ENCODE assay signal across 9 cellular contexts in genomic region chr13:94656766-94657165, GRCh38. TPM values are rescaled to one million over a fixed set of nuclear protein-coding genes. Genes with fewer than 3 reads are reported as not detected.
DNase-seq lines count a peak whose midpoint lies in the region; ATAC-seq and TF ChIP-seq lines count a peak whose summit lies in the region.
"Had no signal": no experiment of that assay in that cellular context is flagged by ENCODE, and none has a peak within 500 bp of the region (broad histone marks: within the 10 kb centered on the region; RNA-seq: fewer than 3 reads in every experiment).

No MANE protein-coding gene starts in this region.

- no peak overlapping the region for H3K4me3 Mint-ChIP-seq in nephron progenitor cell
- H3K4me3 Mint-ChIP-seq: naive B cell had no signal

- no peaks in the 10 kb centered on the region for H3K9me3 ChIP-seq in SK-N-SH

- no peaks in the 10 kb centered on the region for H3K36me3 ChIP-seq in SK-N-SH (replicated peaks in 1 of 2; ENCODE audit: control insufficient read depth in 1 of 2, insufficient read depth in 2 of 2, low read length in 1 of 2)

- H3K4me1 ChIP-seq in SK-N-SH (ENCODE audit: control insufficient read depth in 1 of 2, insufficient read depth in 2 of 2, low read depth in 1 of 2, low read length in 1 of 2), result no peaks in the 10 kb centered on the region; a peak in 1 of 4 replicates

- H3K36me3 Mint-ChIP-seq in nephron progenitor cell (ENCODE audit: low read depth), result no peaks in the 10 kb centered on the region
- H3K36me3 Mint-ChIP-seq: naive B cell had no signal

- no peaks in the 10 kb centered on the region for H4K20me1 ChIP-seq in SK-N-SH (ENCODE audit: insufficient read depth)

- no peaks in the 10 kb centered on the region for H3F3A ChIP-seq in SK-N-SH (replicated peaks; ENCODE audit: insufficient read depth)

- CTCF ChIA-PET in SK-N-SH (lab: Yijun Ruan, JAX), result interaction anchor here (0.7 to 1.4 kb wide), 3 partner anchors 9 to 221 kb away, joined by 3 to 4 read pairs (median 3); no protein-coding TSS in a partner anchor

- H3K4me2 ChIP-seq in SK-N-SH, result no peak overlapping the region

- no peak overlapping the region for H3K9ac ChIP-seq in SK-N-SH

- ATAC-seq in GM18873 (IDR thresholded peaks at IDR 0.05; ENCODE audit: low FRiP score, unreplicated experiment) (peak; percentile 96), HG02623 (IDR thresholded peaks at IDR 0.05; ENCODE audit: unreplicated experiment) (peak; percentile 68)

- TF ChIP-seq CTCF in SK-N-SH (IDR thresholded peaks at IDR 0.05), result no peak
- TF ChIP-seq CTCF in nephron progenitor cell (IDR thresholded peaks at IDR 0.05), result no peak

- H3K27me3 ChIP-seq in SK-N-SH (ENCODE audit: insufficient read depth), result no peaks in the 10 kb centered on the region

- POLR2A ChIA-PET in SK-N-SH (lab: Yijun Ruan, JAX), result no interaction called here

- peaks cover 8% of the 10 kb centered on the region for H3K9me3 Mint-ChIP-seq in nephron progenitor cell

- no peak overlapping the region for H3K4me3 ChIP-seq in SK-N-SH (ENCODE audit: low read depth in 2 of 2, low read length in 1 of 2)

- TF ChIP-seq EP300 in SK-N-SH (IDR thresholded peaks at IDR 0.05; ENCODE audit: borderline replicate concordance in 1 of 2, low read depth in 1 of 2, low read length in 1 of 2), result no peak

- WGBS in SK-N-SH (ENCODE audit: low lambda C conversion rate), result 58% methylated on average over 1 of the region's 1 CpG

- no peak overlapping the region for H2AFZ ChIP-seq in SK-N-SH (ENCODE audit: low read depth)

- no peak for TF ChIP-seq RAD21 in SK-N-SH (IDR thresholded peaks at IDR 0.05; ENCODE audit: low read length)

- no peak overlapping the region for H3K27ac Mint-ChIP-seq in nephron progenitor cell
- H3K27ac Mint-ChIP-seq: naive B cell had no signal

- H3K27ac ChIP-seq in SK-N-SH (ENCODE audit: low read depth in 2 of 2, low read length in 1 of 2) (no peak overlapping the region), substantia nigra (ENCODE audit: low read depth, low read length, poor library complexity, severe bottlenecking) (no peak overlapping the region)

- no peaks in the 10 kb centered on the region for H3K79me2 ChIP-seq in SK-N-SH (ENCODE audit: insufficient read depth)

- peaks cover 13% of the 10 kb centered on the region for H3K4me1 Mint-ChIP-seq in nephron progenitor cell
- H3K4me1 Mint-ChIP-seq: naive B cell had no signal

- DNase-seq in SK-N-SH, result no peak
- DNase-seq in non-pigmented ciliary epithelial cell (ENCODE audit: low read depth), result peak; percentile 91
- no peak for DNase-seq in iPS-NIHi11 (ENCODE audit: low spot score)
- no peak for DNase-seq in activated gamma-delta T cell treated with Interleukin-2 at 50 U/mL for 16 hours
- no peak for DNase-seq in nephron progenitor cell
- no peak for DNase-seq in substantia nigra (lab: John Stamatoyannopoulos, UW)
- DNase-seq: naive B cell had no signal

- no peaks in the 10 kb centered on the region for H3K9me2 ChIP-seq in SK-N-SH

- peaks cover 22% of the 10 kb centered on the region for H3K27me3 Mint-ChIP-seq in nephron progenitor cell (ENCODE audit: low read depth, poor library complexity)

TF ChIP-seq in SK-N-SH, 30 proteins besides CTCF, POLR2A, EP300 and RAD21:
- peak; percentile 74 for TF ChIP-seq FOSL2 (IDR thresholded peaks at IDR 0.05; ENCODE audit: borderline replicate concordance, low read depth)
- 0 out of 2 replicates have a peak, but pooled peaks have one; percentile 18 for TF ChIP-seq TCF12 (IDR thresholded peaks at IDR 0.05)
- TF ChIP-seq, protein P1, sequence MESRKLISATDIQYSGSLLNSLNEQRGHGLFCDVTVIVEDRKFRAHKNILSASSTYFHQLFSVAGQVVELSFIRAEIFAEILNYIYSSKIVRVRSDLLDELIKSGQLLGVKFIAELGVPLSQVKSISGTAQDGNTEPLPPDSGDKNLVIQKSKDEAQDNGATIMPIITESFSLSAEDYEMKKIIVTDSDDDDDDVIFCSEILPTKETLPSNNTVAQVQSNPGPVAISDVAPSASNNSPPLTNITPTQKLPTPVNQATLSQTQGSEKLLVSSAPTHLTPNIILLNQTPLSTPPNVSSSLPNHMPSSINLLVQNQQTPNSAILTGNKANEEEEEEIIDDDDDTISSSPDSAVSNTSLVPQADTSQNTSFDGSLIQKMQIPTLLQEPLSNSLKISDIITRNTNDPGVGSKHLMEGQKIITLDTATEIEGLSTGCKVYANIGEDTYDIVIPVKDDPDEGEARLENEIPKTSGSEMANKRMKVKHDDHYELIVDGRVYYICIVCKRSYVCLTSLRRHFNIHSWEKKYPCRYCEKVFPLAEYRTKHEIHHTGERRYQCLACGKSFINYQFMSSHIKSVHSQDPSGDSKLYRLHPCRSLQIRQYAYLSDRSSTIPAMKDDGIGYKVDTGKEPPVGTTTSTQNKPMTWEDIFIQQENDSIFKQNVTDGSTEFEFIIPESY (IDR thresholded peaks at IDR 0.05; ENCODE audit: borderline replicate concordance, low read depth), result 0 out of 2 replicates have a peak, but pooled peaks have one; percentile 21
- peak; percentile 55 for TF ChIP-seq JUND (IDR thresholded peaks at IDR 0.05)
- TF ChIP-seq RXRA (IDR thresholded peaks at IDR 0.05; ENCODE audit: borderline replicate concordance, low read depth), result no peak

RNA-seq across cellular contexts. Expression of gene GPR180, which starts 55.1 kb away (rescaled TPM):
- polyA plus RNA-seq in SK-N-SH (2012; rRNA removed), result 1.8 and 2.2 TPM in 2 replicates
- 2.6 and 3.0 TPM in 2 replicates for polyA plus RNA-seq in SK-N-SH (2012; cell fraction: cytosol; rRNA removed)
- 1.6 and 3.8 TPM in 2 replicates for polyA plus RNA-seq in SK-N-SH (2012; cell fraction: nucleus; rRNA removed)

RNA-seq across cellular contexts. Expression of gene SOX21, which starts 55.6 kb away (rescaled TPM):
- not detected in 2 replicates for polyA plus RNA-seq in SK-N-SH (2012; rRNA removed)
- polyA plus RNA-seq in SK-N-SH (2012; cell fraction: cytosol; rRNA removed), result not detected in 2 replicates
- not detected in 2 replicates for polyA plus RNA-seq in SK-N-SH (2012; cell fraction: nucleus; rRNA removed)
